ENCODE assay signal across 12 cellular contexts in the genomic region with DNA sequence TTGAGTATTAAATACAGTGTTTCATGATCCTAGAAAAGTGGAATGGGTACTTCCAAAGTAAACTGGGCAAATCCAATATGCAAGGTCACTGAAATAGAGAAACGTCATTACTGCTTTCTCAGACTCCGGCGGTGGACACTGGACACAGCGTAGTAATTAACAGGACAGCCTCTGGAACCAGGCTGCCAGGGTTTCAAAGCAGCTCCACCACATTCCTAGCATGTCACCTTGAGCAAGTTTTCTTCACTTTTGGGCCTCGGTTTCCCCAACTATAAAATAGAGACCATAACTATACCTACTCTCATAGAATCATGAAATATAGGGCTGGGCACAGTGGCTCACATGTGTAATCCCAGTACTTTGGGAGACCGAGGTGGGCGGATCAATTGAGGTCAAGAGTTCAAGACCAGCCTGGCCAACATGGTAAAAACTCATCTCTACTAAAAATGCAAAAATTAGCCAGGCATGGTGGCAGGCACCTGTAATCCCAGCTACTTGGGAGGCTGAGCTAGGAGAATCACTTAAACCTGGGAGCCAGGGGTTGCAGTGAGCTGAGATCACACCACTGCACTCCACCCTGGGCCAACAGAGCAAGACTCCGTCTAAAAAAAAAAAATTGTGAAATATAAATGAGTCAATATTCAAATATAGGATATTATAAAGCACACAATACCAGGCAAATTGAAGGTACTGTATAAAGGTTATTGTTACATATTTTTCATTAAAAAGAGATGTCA. TPM values are rescaled to one million over a fixed set of nuclear protein-coding genes. Genes with fewer than 3 reads are reported as not detected.
DNase-seq lines count a peak whose midpoint lies in the region; FAIRE-seq and TF ChIP-seq lines count a peak whose summit lies in the region.
"Had no signal": no experiment of that assay in that cellular context is flagged by ENCODE, and none has a peak within 500 bp of the region (broad histone marks: within the 10 kb centered on the region; RNA-seq: fewer than 3 reads in every experiment).

No MANE protein-coding gene starts in this region.

- H3K79me2 ChIP-seq in Karpas-422 (ENCODE audit: low read length), result no peaks in the 10 kb centered on the region

- H3K27me3 ChIP-seq in A673 (replicated peaks; ENCODE audit: insufficient read depth, low read depth, low read length, poor library complexity) (no peaks in the 10 kb centered on the region), Karpas-422 (ENCODE audit: low read length) (no peaks in the 10 kb centered on the region)
- H3K27me3 ChIP-seq: neural progenitor cell had no signal

- no peaks in the 10 kb centered on the region for H4K20me1 ChIP-seq in Karpas-422 (ENCODE audit: insufficient read depth, low read depth, low read length)

- H3K4me1 ChIP-seq in A673 (ENCODE audit: insufficient read depth, low read length, poor library complexity, severe bottlenecking) (peaks cover 43% of the 10 kb centered on the region), Karpas-422 (ENCODE audit: low read length) (peaks cover 41% of the 10 kb centered on the region)
- H3K4me1 ChIP-seq: neural progenitor cell had no signal

- H3K9me2 ChIP-seq in Karpas-422 (replicated peaks; ENCODE audit: insufficient read depth, low read length), result no peaks in the 10 kb centered on the region

- no peak for FAIRE-seq in H54 (lab: Jason Lieb, UNC)

- H2AFZ ChIP-seq in Karpas-422 (ENCODE audit: low read length), result no peak overlapping the region
- H2AFZ ChIP-seq: neural progenitor cell had no signal

- peak overlapping the region; percentile 82 for H3K4me2 ChIP-seq in Karpas-422 (ENCODE audit: low read depth, low read length, poor library complexity, severe bottlenecking)
- H3K4me2 ChIP-seq: neural progenitor cell had no signal

- H3K9me3 Mint-ChIP-seq in osteocyte (ENCODE audit: unreplicated experiment), result peaks cover 4% of the 10 kb centered on the region
- H3K9me3 Mint-ChIP-seq: neural progenitor cell had no signal

- H3K4me3 Mint-ChIP-seq in osteocyte (ENCODE audit: unreplicated experiment), result no peak overlapping the region
- H3K4me3 Mint-ChIP-seq: neural progenitor cell had no signal

- no TSS peak for BruUV-seq in A673 (replicated peaks; lab: Mats Ljungman, UMichigan)

- CTCF ChIA-PET in A673 (lab: Charles Lee), result no interaction called here

- H3K4me1 Mint-ChIP-seq in osteocyte (ENCODE audit: unreplicated experiment), result peaks cover 70% of the 10 kb centered on the region

- H3K36me3 Mint-ChIP-seq in osteocyte (ENCODE audit: unreplicated experiment), result peaks cover 2% of the 10 kb centered on the region
- H3K36me3 Mint-ChIP-seq: neural progenitor cell had no signal

- no peaks in the 10 kb centered on the region for H3K27me3 Mint-ChIP-seq in osteocyte (ENCODE audit: unreplicated experiment)

- POLR2A ChIA-PET in A673 (lab: Charles Lee; ENCODE audit: low non-redundant PET), result no interaction called here

- H3K36me3 ChIP-seq in A673 (ENCODE audit: insufficient read depth, low read length, poor library complexity, severe bottlenecking) (no peaks in the 10 kb centered on the region), Karpas-422 (ENCODE audit: insufficient read depth, low read length) (no peaks in the 10 kb centered on the region)
- H3K36me3 ChIP-seq: neural progenitor cell had no signal

- no peak for TF ChIP-seq CTCF in A673 (conservative IDR thresholded peaks at IDR 0.05; ENCODE audit: low read depth, low read length)
- TF ChIP-seq CTCF in coronary artery (IDR thresholded peaks at IDR 0.05), result no peak
- TF ChIP-seq CTCF in osteocyte (IDR thresholded peaks at IDR 0.05), result no peak

- H3K4me3 ChIP-seq in A673 (ENCODE audit: low read depth, low read length, poor library complexity, severe bottlenecking), result no peak overlapping the region
- H3K4me3 ChIP-seq in Karpas-422 (ENCODE audit: low read length), result no peak overlapping the region
- no peak overlapping the region for H3K4me3 ChIP-seq in coronary artery
- H3K4me3 ChIP-seq: neural progenitor cell had no signal

- DNase-seq in A673 (ENCODE audit: low spot score) (no peak), Karpas-422 (no peak), coronary artery (ENCODE audit: low spot score) (no peak), osteocyte (ENCODE audit: extremely low spot score, unreplicated experiment) (no peak), NAMALWA (ENCODE audit: low spot score) (no peak), SW 1271 (lab: John Stamatoyannopoulos, UW) (no peak), H54 (ENCODE audit: insufficient read length, low spot score) (no peak), NCI-H1930 (lab: John Stamatoyannopoulos, UW) (no peak)
- DNase-seq: activated CD4-positive, CD25-positive, alpha-beta regulatory T cell treated with anti-CD3 and anti-CD28 coated beads, Interleukin-2, amount 50 U/mL, for 72 hours; activated naive CD4-positive, alpha-beta T cell treated with Interleukin-2 at 50 U/mL for 16 hours; NCI-H2081 had no signal

- peak overlapping the region; percentile 94 for H3K27ac Mint-ChIP-seq in osteocyte (ENCODE audit: unreplicated experiment)
- H3K27ac Mint-ChIP-seq: neural progenitor cell had no signal

- intact Hi-C loops in A673 (cut with micrococcal nuclease; ENCODE audit: unreplicated experiment), result no loop called here

- H3K27ac ChIP-seq in A673 (ENCODE audit: low read depth, low read length, poor library complexity, severe bottlenecking), result peak overlapping the region; percentile 83
- peak overlapping the region; percentile 86 for H3K27ac ChIP-seq in Karpas-422 (ENCODE audit: low read length)
- peak overlapping the region; percentile 66 to 82 for H3K27ac ChIP-seq in coronary artery
- H3K27ac ChIP-seq: neural progenitor cell had no signal

- H3K9ac ChIP-seq in Karpas-422 (ENCODE audit: low read length), result no peak overlapping the region
- H3K9ac ChIP-seq: neural progenitor cell had no signal

- H3K9me3 ChIP-seq in A673 (ENCODE audit: low read depth, low read length, poor library complexity, severe bottlenecking) (no peaks in the 10 kb centered on the region), Karpas-422 (ENCODE audit: low read length) (no peaks in the 10 kb centered on the region)

- no peak for TF ChIP-seq POLR2A in H54 (IDR thresholded peaks at IDR 0.05; ENCODE audit: low read depth, low read length)

RNA-seq across cellular contexts. Expression of a gene that starts 24.9 kb away (rescaled TPM):
- total RNA-seq in A673 (2021) (12.7 and 14.2 TPM in 2 replicates), osteocyte (12.8 and 13.3 TPM in 2 replicates)
- 0.65 and 1.6 TPM in 2 replicates for total RNA-seq in Karpas-422 (2014; rRNA removed; shearing (Covaris generic); ENCODE audit: low replicate concordance)
